1 cellular context compared by ENCODE assay signal in genomic region chr2:170229744-170230143, GRCh38.
TF ChIP-seq lines count a peak whose summit lies in the region.

No MANE protein-coding gene starts in this region.

TF ChIP-seq in HepG2, 621 proteins besides CTCF, POLR2A, EP300 and RAD21:
- TF ChIP-seq ZFP36 (IDR thresholded peaks at IDR 0.05; ENCODE audit: borderline replicate concordance, low read depth, low read length, partially characterized antibody) (no peak), FIP1L1 (IDR thresholded peaks at IDR 0.05; ENCODE audit: borderline replicate concordance, insufficient read depth, low read depth, low read length) (no peak), MAX (IDR thresholded peaks at IDR 0.05) (no peak), CSRNP1 (CRISPR knock-in tag; IDR thresholded peaks at IDR 0.05) (no peak), TCF7 (IDR thresholded peaks at IDR 0.05; ENCODE audit: low read depth) (no peak), PRMT3 (CRISPR knock-in tag; IDR thresholded peaks at IDR 0.05; ENCODE audit: borderline replicate concordance, low read depth) (no peak), ATF7-NPFF (CRISPR knock-in tag; IDR thresholded peaks at IDR 0.05; ENCODE audit: low read depth) (no peak), POGZ (CRISPR knock-in tag; IDR thresholded peaks at IDR 0.05) (no peak), ZNF296 (CRISPR knock-in tag; conservative IDR thresholded peaks at IDR 0.05) (no peak), ZNF768 (CRISPR knock-in tag; IDR thresholded peaks at IDR 0.05) (no peak), NFKBIZ (CRISPR knock-in tag; IDR thresholded peaks at IDR 0.05) (no peak), ZNF414 (CRISPR knock-in tag; IDR thresholded peaks at IDR 0.05) (no peak), POLR2AphosphoS5 (IDR thresholded peaks at IDR 0.05; ENCODE audit: low read depth, low read length) (no peak), KLF13 (CRISPR knock-in tag; IDR thresholded peaks at IDR 0.05) (no peak), ATF2 (CRISPR knock-in tag; IDR thresholded peaks at IDR 0.05) (no peak), SRSF9 (IDR thresholded peaks at IDR 0.05; ENCODE audit: borderline replicate concordance, insufficient read depth, low read depth, low read length, poor library complexity, severe bottlenecking) (no peak), ZNF883 (CRISPR knock-in tag; IDR thresholded peaks at IDR 0.05; ENCODE audit: not compliant biosample characterization) (no peak), KDM1A (CRISPR knock-in tag; IDR thresholded peaks at IDR 0.05) (no peak), ZNF451 (CRISPR knock-in tag; IDR thresholded peaks at IDR 0.05) (no peak), SKIL (CRISPR knock-in tag; IDR thresholded peaks at IDR 0.05; ENCODE audit: borderline replicate concordance) (no peak)
